In the genomic region with DNA sequence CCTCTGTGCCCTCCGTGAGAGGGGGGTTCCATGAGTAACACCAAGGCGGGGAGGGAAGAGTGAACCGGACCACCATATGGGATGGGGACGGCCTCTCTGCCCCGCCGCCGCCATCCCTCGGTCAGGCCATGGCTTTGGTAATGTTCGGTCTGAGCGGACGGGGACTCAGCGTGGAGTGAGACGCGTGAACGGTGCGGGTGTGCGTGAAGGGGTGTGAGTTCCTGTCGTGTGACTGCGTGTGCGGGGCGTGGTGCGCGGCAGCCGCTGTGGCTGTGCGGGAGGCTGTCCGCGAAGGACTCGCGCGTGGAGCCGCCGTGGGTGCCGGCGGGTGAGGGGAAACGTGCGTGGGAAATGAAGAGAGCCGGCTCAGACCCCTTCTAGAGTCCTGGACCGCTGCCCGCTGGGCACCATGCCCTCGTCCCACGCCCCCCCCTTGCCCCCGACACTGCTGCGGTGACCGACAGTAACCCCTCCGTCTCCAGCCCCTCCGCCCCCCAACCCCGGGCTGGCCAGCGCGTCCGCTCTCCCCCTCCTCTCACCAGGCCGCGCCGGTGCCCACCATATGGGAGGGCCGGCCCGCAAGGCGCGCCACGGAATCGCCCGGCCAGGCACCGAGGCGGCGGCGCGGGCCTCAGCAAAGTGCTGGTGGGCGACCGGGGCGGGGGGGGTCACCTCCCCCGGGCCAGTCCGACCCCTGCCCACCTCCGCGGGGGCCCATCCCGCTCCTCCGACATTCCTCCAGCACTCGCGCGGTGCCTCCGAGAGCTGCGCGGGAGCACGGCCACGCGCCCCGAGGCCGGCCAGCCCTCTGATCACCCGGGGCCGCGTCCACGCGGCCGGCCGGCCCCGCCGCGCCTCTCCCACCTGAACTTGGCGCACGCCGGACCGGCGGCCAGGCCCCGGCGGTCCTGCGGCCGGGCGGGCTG, we compare ENCODE assay signal across 8 cellular contexts. TPM values are rescaled to one million over a fixed set of nuclear protein-coding genes. Genes with fewer than 3 reads are reported as not detected.
A peak's percentile ranks its signal among the peaks of the same experiment; 100 is the strongest.
DNase-seq lines count a peak whose midpoint lies in the region; ATAC-seq, FAIRE-seq and TF ChIP-seq lines count a peak whose summit lies in the region.

No MANE protein-coding gene starts in this region.

- 54% methylated on average over 26 of the region's 105 CpGs for whole genome bisulfite sequencing in A549 (ENCODE audit: missing lambda C conversion rate)
- 1% methylated on average over 41 to 105 of the region's 105 CpGs for WGBS in ovary, 3 donors

- H3K27ac Mint-ChIP-seq in activated CD8-positive, alpha-beta T cell treated with anti-CD3 and anti-CD28 coated beads, Interleukin-2, amount 10 ng/mL, durations not matched to agents 7 days and 5 days = no peak overlapping the region

- H3K9me3 ChIP-seq in A549 (no peaks in the 10 kb centered on the region), ovary (no peaks in the 10 kb centered on the region)

- no peaks in the 10 kb centered on the region for H3K27me3 ChIP-seq in ovary

- no peak for DNase-seq in A549 (ENCODE audit: low read depth in 1 of 2, low spot score in 1 of 2)
- DNase-seq in activated CD8-positive, alpha-beta T cell treated with anti-CD3 and anti-CD28 coated beads, Interleukin-2, amount 10 ng/mL, durations not matched to agents 7 days and 5 days = no peak
- DNase-seq in head of caudate nucleus = peak in 38 of 42 donors; percentile 30 to 83 (median 53)
- peak; percentile 61 to 83 (median 74) for DNase-seq in ovary
- no peak for DNase-seq in NCI-H1694 (lab: John Stamatoyannopoulos, UW)

- H3K4me1 Mint-ChIP-seq in activated CD8-positive, alpha-beta T cell treated with anti-CD3 and anti-CD28 coated beads, Interleukin-2, amount 10 ng/mL, durations not matched to agents 7 days and 5 days (ENCODE audit: low read depth) = peaks cover 11% of the 10 kb centered on the region

- peaks cover 37% of the 10 kb centered on the region for H3K27me3 Mint-ChIP-seq in activated CD8-positive, alpha-beta T cell treated with anti-CD3 and anti-CD28 coated beads, Interleukin-2, amount 10 ng/mL, durations not matched to agents 7 days and 5 days (ENCODE audit: low read depth)

- no peak for TF ChIP-seq RAD21 in A549 (conservative IDR thresholded peaks at IDR 0.05 in 1 of 2, IDR thresholded peaks at IDR 0.05 in 1 of 2)

- POLR2A ChIA-PET in A549 (lab: Yijun Ruan, JAX) = no interaction called here
- POLR2A ChIA-PET in activated CD8-positive, alpha-beta T cell treated with anti-CD3 and anti-CD28 coated beads, Interleukin-2, amount 10 ng/mL, durations not matched to agents 7 days and 5 days (lab: Charles Lee) = no interaction called here

- TF ChIP-seq EP300 in A549 (IDR thresholded peaks at IDR 0.05) = no peak
- no peak for TF ChIP-seq EP300 in ovary (IDR thresholded peaks at IDR 0.05)

- peak overlapping the region; percentile 100 for H3K4me2 ChIP-seq in A549

- TF ChIP-seq POLR2A in A549 (IDR thresholded peaks at IDR 0.05; ENCODE audit: low read length) (no peak), ovary (IDR thresholded peaks at IDR 0.05) (no peak)

- H3K27ac ChIP-seq in A549 (peak overlapping the region; percentile 51 to 75; a peak in 4 of 6 replicates), ovary (peak overlapping the region; percentile 95 to 99)

- H3K9me3 Mint-ChIP-seq in activated CD8-positive, alpha-beta T cell treated with anti-CD3 and anti-CD28 coated beads, Interleukin-2, amount 10 ng/mL, durations not matched to agents 7 days and 5 days (ENCODE audit: insufficient read depth) = no peaks in the 10 kb centered on the region

- H3K4me3 ChIP-seq in A549 = peak overlapping the region; percentile 75
- H3K4me3 ChIP-seq in ovary = peak overlapping the region; percentile 91

- H3K36me3 Mint-ChIP-seq in activated CD8-positive, alpha-beta T cell treated with anti-CD3 and anti-CD28 coated beads, Interleukin-2, amount 10 ng/mL, durations not matched to agents 7 days and 5 days (ENCODE audit: low read depth) = no peaks in the 10 kb centered on the region

- H3K4me1 ChIP-seq in A549 (no peaks in the 10 kb centered on the region), ovary (ENCODE audit: insufficient read depth) (peaks cover 27% of the 10 kb centered on the region)

- peak in 1 of 2 experiments; percentile 14; a peak in 1 of 6 replicates for ATAC-seq in A549
- peak; percentile 17 for ATAC-seq in GM19328 (IDR thresholded peaks at IDR 0.05; ENCODE audit: unreplicated experiment)
- no peak for ATAC-seq in activated CD8-positive, alpha-beta T cell treated with anti-CD3 and anti-CD28 coated beads, Interleukin-2, amount 10 ng/mL, durations not matched to agents 7 days and 5 days
- ATAC-seq in GM18498 (IDR thresholded peaks at IDR 0.05; ENCODE audit: unreplicated experiment) = no peak
- no peak for ATAC-seq in GM21825 (IDR thresholded peaks at IDR 0.05; ENCODE audit: unreplicated experiment)

- no peaks in the 10 kb centered on the region for H3K36me3 ChIP-seq in ovary

- intact Hi-C loops in head of caudate nucleus (cut with DNase I) (loop anchor here (10.0 kb wide), 1 partner anchor 118 kb away; the partner anchor contains the start of gene ZXDC), ovary (cut with DNase I) (loop anchor here in 3 of 4 donors (2.0 to 5.0 kb wide), 4 partner anchors 32 to 121 kb away; partner anchors contain the start of gene ZXDC (in 1 of the 3))

- peak overlapping the region; percentile 56 for H3K4me3 Mint-ChIP-seq in activated CD8-positive, alpha-beta T cell treated with anti-CD3 and anti-CD28 coated beads, Interleukin-2, amount 10 ng/mL, durations not matched to agents 7 days and 5 days

- no peak for TF ChIP-seq CTCF in A549 (IDR thresholded peaks at IDR 0.05)
- TF ChIP-seq CTCF in ovary (IDR thresholded peaks at IDR 0.05) = no peak

- FAIRE-seq in A549 (lab: Jason Lieb, UNC) = no peak

- CTCF ChIA-PET in A549 (lab: Yijun Ruan, JAX) = interaction anchor here (1.0 kb wide), 1 partner anchor 110 kb away, joined by 3 read pairs; no protein-coding TSS in a partner anchor
- CTCF ChIA-PET in activated CD8-positive, alpha-beta T cell treated with anti-CD3 and anti-CD28 coated beads, Interleukin-2, amount 10 ng/mL, durations not matched to agents 7 days and 5 days (lab: Charles Lee) = no interaction called here

TF ChIP-seq in A549, 52 proteins besides CTCF, POLR2A, EP300 and RAD21:
- TF ChIP-seq, protein P1, sequence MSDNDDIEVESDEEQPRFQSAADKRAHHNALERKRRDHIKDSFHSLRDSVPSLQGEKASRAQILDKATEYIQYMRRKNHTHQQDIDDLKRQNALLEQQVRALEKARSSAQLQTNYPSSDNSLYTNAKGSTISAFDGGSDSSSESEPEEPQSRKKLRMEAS (IDR thresholded peaks at IDR 0.05) = peak; percentile 1; the same call in 1 of the 2 replicates
- TF ChIP-seq NR3C1 (IDR thresholded peaks at IDR 0.05) = no peak

RNA-seq across cellular contexts. Expression of gene KLF15, which starts 0.6 kb away (rescaled TPM):
- polyA plus RNA-seq in A549 (2011; rRNA removed) (not detected in 2 replicates), A549 (2017; fragmentation: RNase III; extraction: RNeasy Plus Mini Kit Qiagen cat#74134 plus additional on column Dnase treatment) (not detected in 3 replicates), ovary (10 to 100 TPM; 13.4 to 61.4 TPM)
- 0.01 and 0.04 TPM in 2 replicates for polyA plus RNA-seq in A549 (2012; cell fraction: cytosol; rRNA removed)
- 0.01 and 0.05 TPM in 2 replicates for polyA plus RNA-seq in A549 (2012; cell fraction: nucleus; rRNA removed)
- polyA minus RNA-seq in A549 (2011; rRNA and poly(A)+ RNA removed) = not detected in 2 replicates
- not detected for total RNA-seq in activated CD8-positive, alpha-beta T cell treated with anti-CD3 and anti-CD28 coated beads, Interleukin-2, amount 10 ng/mL, durations not matched to agents 7 days and 5 days
- 10 to 100 TPM; 23.2 to 83.3 (median 40.0) TPM for total RNA-seq in ovary

RNA-seq across cellular contexts. Expression of gene CFAP100, which starts 38.1 kb away (rescaled TPM):
- polyA plus RNA-seq in A549 (2011; rRNA removed) (not detected in 2 replicates), A549 (2017; fragmentation: RNase III; extraction: RNeasy Plus Mini Kit Qiagen cat#74134 plus additional on column Dnase treatment) (not detected in 3 replicates), ovary (under 1 TPM in 1 of 2 donors, not detected in 1; 0.06 TPM)
- not detected in 2 replicates for polyA plus RNA-seq in A549 (2012; cell fraction: cytosol; rRNA removed)
- polyA plus RNA-seq in A549 (2012; cell fraction: nucleus; rRNA removed) = not detected in 2 replicates
- polyA minus RNA-seq in A549 (2011; rRNA and poly(A)+ RNA removed) = not detected in 2 replicates
- not detected for total RNA-seq in activated CD8-positive, alpha-beta T cell treated with anti-CD3 and anti-CD28 coated beads, Interleukin-2, amount 10 ng/mL, durations not matched to agents 7 days and 5 days
- total RNA-seq in ovary = 10 to 100 TPM in 1 of 7 donors, 1 to 10 TPM in 4, not detected in 2; 1.5 to 21.3 (median 1.7) TPM

Comparison
In these comparisons a context has a peak if more than half of its experiments do, and no peak if none do; other contexts are left out.
1. DNase-seq: peak in head of caudate nucleus (38 of 42) and ovary (5 of 5); none in A549 (0 of 2), activated CD8-positive, alpha-beta T cell treated with anti-CD3 and anti-CD28 coated beads, Interleukin-2, amount 10 ng/mL, durations not matched to agents 7 days and 5 days (single experiment) and NCI-H1694 (single experiment).
2. RNA of gene KLF15, which starts 0.6 kb away (total RNA-seq): 23.2 to 83.3 TPM in ovary; not detected in activated CD8-positive, alpha-beta T cell treated with anti-CD3 and anti-CD28 coated beads, Interleukin-2, amount 10 ng/mL, durations not matched to agents 7 days and 5 days; every median in the first group is over 10 times any median in the second.